In the genomic region with DNA sequence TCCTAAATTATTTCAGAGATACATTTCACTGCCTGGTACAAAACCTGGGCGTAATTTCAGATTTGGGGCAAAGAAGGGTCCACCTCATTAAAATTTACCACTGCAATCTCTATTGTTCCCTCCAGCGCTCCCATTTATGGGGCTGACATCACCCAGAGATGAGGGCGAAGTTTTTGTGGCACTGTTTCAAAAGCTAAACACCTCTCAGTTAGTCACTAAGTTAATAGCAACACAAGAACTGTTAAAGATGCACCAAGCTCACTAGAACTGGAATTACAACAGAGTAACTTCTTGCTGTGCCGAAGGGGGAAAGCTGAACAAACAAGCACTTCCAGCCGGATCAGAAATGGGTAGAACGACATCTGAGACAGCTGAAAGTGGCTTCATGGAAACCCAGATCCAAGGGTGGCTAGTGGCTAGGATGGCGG, we compare ENCODE assay signal across 30 cellular contexts.
"Had no signal": no experiment of that assay in that cellular context is flagged by ENCODE, and none has a peak within 500 bp of the region (broad histone marks: within the 10 kb centered on the region; RNA-seq: fewer than 3 reads in every experiment).

No MANE protein-coding gene starts in this region.

- H3K27ac ChIP-seq: neutrophil, ovary, parathyroid adenoma, psoas muscle, right lobe of liver, sigmoid colon, thoracic aorta, thyroid gland, tibial nerve, upper lobe of left lung, vagina had no signal

- H3K36me3 Mint-ChIP-seq: naive thymus-derived CD8-positive, alpha-beta T cell; natural killer cell treated with Interleukin-12 subunit alpha and Interleukin-12 subunit beta and Interleukin-15 and Interleukin-18, amount 100 ng/mL, for 72 hours; stimulated activated memory B cell treated with anti-CD40 and anti-IgM and Interleukin-4, amounts not matched to agents 10 μg/mL and 1 μg/mL and 100 μg/mL, for 72 hours had no signal

- H3K4me3 Mint-ChIP-seq: naive thymus-derived CD8-positive, alpha-beta T cell; natural killer cell treated with Interleukin-12 subunit alpha and Interleukin-12 subunit beta and Interleukin-15 and Interleukin-18, amount 100 ng/mL, for 72 hours; nephron progenitor cell; neural crest cell; stimulated activated memory B cell treated with anti-CD40 and anti-IgM and Interleukin-4, amounts not matched to agents 10 μg/mL and 1 μg/mL and 100 μg/mL, for 72 hours; stimulated activated naive CD8-positive, alpha-beta T cell treated with anti-CD3 and anti-CD28 coated beads, Interleukin-15, amount 100 ng/mL, for 72 hours had no signal

- H3K4me1 ChIP-seq: parathyroid adenoma, psoas muscle, right lobe of liver, thyroid gland, tibial nerve, upper lobe of left lung had no signal

- ATAC-seq: naive thymus-derived CD8-positive, alpha-beta T cell; natural killer cell treated with Interleukin-12 subunit alpha and Interleukin-12 subunit beta and Interleukin-15 and Interleukin-18, amount 100 ng/mL, for 72 hours; psoas muscle; right cardiac atrium; right lobe of liver; stimulated activated memory B cell treated with anti-CD40 and anti-IgM and Interleukin-4, amounts not matched to agents 10 μg/mL and 1 μg/mL and 100 μg/mL, for 72 hours; stimulated activated naive CD8-positive, alpha-beta T cell treated with anti-CD3 and anti-CD28 coated beads, Interleukin-15, amount 100 ng/mL, for 72 hours; stimulated activated naive CD8-positive, alpha-beta T cell treated with anti-CD3 and anti-CD28 coated beads, Interleukin-15, Interleukin-2, amounts not matched to agents 100 U/mL and 50 U/mL, for 24 hours had no signal

- H3K27me3 ChIP-seq: ovary, right lobe of liver, thyroid gland, tibial nerve, upper lobe of left lung, vagina had no signal

- H3K4me1 Mint-ChIP-seq: neural crest cell; stimulated activated memory B cell treated with anti-CD40 and anti-IgM and Interleukin-4, amounts not matched to agents 10 μg/mL and 1 μg/mL and 100 μg/mL, for 72 hours had no signal

- H3K9me3 Mint-ChIP-seq: naive thymus-derived CD8-positive, alpha-beta T cell; natural killer cell treated with Interleukin-12 subunit alpha and Interleukin-12 subunit beta and Interleukin-15 and Interleukin-18, amount 100 ng/mL, for 72 hours; nephron progenitor cell; neural crest cell; stimulated activated naive CD8-positive, alpha-beta T cell treated with anti-CD3 and anti-CD28 coated beads, Interleukin-15, amount 100 ng/mL, for 72 hours had no signal

- H3K4me3 ChIP-seq: ovary, psoas muscle, right lobe of liver, sigmoid colon, thoracic aorta, thyroid gland, tibial nerve, upper lobe of left lung, vagina had no signal

- H2AFZ ChIP-seq: parathyroid adenoma had no signal

- H3K79me2 ChIP-seq: parathyroid adenoma had no signal

- H3K27me3 Mint-ChIP-seq: naive thymus-derived CD8-positive, alpha-beta T cell; natural killer cell treated with Interleukin-12 subunit alpha and Interleukin-12 subunit beta and Interleukin-15 and Interleukin-18, amount 100 ng/mL, for 72 hours; stimulated activated memory B cell treated with anti-CD40 and anti-IgM and Interleukin-4, amounts not matched to agents 10 μg/mL and 1 μg/mL and 100 μg/mL, for 72 hours had no signal

- H3K36me3 ChIP-seq: neutrophil, ovary, right lobe of liver, sigmoid colon, thoracic aorta, thyroid gland, tibial nerve, upper lobe of left lung, vagina had no signal

- DNase-seq: naive thymus-derived CD8-positive, alpha-beta T cell; nephron progenitor cell; occipital lobe; ovary; posterior cingulate gyrus; psoas muscle; right cardiac atrium; right lobe of liver; sigmoid colon; small intestine; stimulated activated CD4-positive, alpha-beta T cell treated with anti-CD3 and anti-CD28 coated beads, Interleukin-15, amount 100 ng/mL, for 24 hours; stimulated activated CD4-positive, alpha-beta T cell treated with anti-CD3 and anti-CD28 coated beads, Interleukin-2, amount 100 ng/mL, for 24 hours; stimulated activated CD4-positive, alpha-beta T cell treated with anti-CD3 and anti-CD28 coated beads, Interleukin-4, amount 100 ng/mL, for 1 hour; stimulated activated CD4-positive, alpha-beta T cell treated with anti-CD3 and anti-CD28 coated beads, Interleukin-4, amount 100 ng/mL, for 4 hours; stimulated activated CD8-positive, alpha-beta memory T cell treated with anti-CD3 and anti-CD28 coated beads, Interleukin-4, amount 100 ng/mL, for 48 hours; stimulated activated naive CD4-positive, alpha-beta T cell; stimulated activated naive CD8-positive, alpha-beta T cell treated with anti-CD3 and anti-CD28 coated beads, Interleukin-15, amount 100 ng/mL, for 72 hours; stimulated activated naive CD8-positive, alpha-beta T cell treated with anti-CD3 and anti-CD28 coated beads, Interleukin-15, Interleukin-2, amounts not matched to agents 100 U/mL and 50 U/mL, for 24 hours; thyroid gland; trophoblast cell; upper lobe of left lung had no signal

- H3K9me3 ChIP-seq: neutrophil, ovary, psoas muscle, right lobe of liver, sigmoid colon, thoracic aorta, thyroid gland, tibial nerve, upper lobe of left lung, vagina had no signal

- H3K27ac Mint-ChIP-seq: natural killer cell treated with Interleukin-12 subunit alpha and Interleukin-12 subunit beta and Interleukin-15 and Interleukin-18, amount 100 ng/mL, for 72 hours; nephron progenitor cell; progenitor cell of endocrine pancreas; stimulated activated memory B cell treated with anti-CD40 and anti-IgM and Interleukin-4, amounts not matched to agents 10 μg/mL and 1 μg/mL and 100 μg/mL, for 72 hours; stimulated activated naive CD8-positive, alpha-beta T cell treated with anti-CD3 and anti-CD28 coated beads, Interleukin-15, amount 100 ng/mL, for 72 hours had no signal
